In the genomic region with DNA sequence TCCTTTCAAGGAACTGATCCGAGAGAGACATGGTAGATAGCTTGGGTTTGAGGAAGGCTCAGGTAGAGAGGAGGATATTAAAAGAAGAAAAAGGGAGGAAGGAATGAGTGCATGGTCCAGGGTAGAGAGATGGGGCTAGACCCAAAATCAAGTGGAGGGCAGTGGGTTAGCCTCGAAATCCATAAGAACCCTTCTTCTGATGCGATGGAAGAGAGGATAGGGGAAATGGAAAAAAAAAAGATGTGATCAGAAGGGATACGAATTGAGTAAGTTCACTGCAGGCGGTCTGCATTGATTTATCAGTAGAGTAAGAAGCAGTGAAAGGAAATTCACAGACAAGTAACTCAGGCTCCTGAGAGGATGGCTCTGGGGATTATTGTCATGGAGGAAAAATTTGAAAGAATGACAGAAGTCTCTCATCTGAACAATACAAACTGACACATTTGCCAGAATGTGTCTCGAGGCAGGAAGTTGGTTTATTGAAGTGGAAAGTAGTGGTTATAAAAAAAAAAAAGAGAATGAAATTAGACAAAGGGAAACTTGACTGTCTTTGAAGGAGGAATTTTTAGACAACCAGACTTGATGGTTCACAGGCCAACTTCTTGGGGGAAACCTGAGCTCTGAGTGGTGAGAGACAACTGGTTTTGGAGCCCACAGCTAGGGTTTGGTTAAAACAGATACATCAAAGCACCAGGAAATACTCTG, we compare ENCODE assay signal across 1 cellular context.
TF ChIP-seq lines count a peak whose summit lies in the region.

No MANE protein-coding gene starts in this region.

TF ChIP-seq in GM12878, 131 proteins besides CTCF, POLR2A, EP300 and RAD21 (continued from another document):
- no peak for TF ChIP-seq ZNF687 (IDR thresholded peaks at IDR 0.05)
- TF ChIP-seq STAT1 (conservative IDR thresholded peaks at IDR 0.05), result no peak
- TF ChIP-seq ATF7 (IDR thresholded peaks at IDR 0.05; ENCODE audit: low read depth), result no peak
- TF ChIP-seq MEF2B (IDR thresholded peaks at IDR 0.05; ENCODE audit: partially characterized antibody, poor library complexity, severe bottlenecking), result peak; percentile 96
- no peak for TF ChIP-seq BCL11A (IDR thresholded peaks at IDR 0.05; ENCODE audit: low read depth, low read length)
- TF ChIP-seq TCF7 (IDR thresholded peaks at IDR 0.05; ENCODE audit: borderline replicate concordance), result peak; percentile 75; the same call in 1 of the 2 replicates
- no peak for TF ChIP-seq SRF (IDR thresholded peaks at IDR 0.05; ENCODE audit: low read depth in 2 of 2, low read length in 2 of 2)
- 0 out of 2 replicates have a peak, but pooled peaks have one; percentile 23 for TF ChIP-seq DPF2 (IDR thresholded peaks at IDR 0.05)
- TF ChIP-seq SMAD5 (IDR thresholded peaks at IDR 0.05; ENCODE audit: low read depth), result no peak
- TF ChIP-seq, protein P1, sequence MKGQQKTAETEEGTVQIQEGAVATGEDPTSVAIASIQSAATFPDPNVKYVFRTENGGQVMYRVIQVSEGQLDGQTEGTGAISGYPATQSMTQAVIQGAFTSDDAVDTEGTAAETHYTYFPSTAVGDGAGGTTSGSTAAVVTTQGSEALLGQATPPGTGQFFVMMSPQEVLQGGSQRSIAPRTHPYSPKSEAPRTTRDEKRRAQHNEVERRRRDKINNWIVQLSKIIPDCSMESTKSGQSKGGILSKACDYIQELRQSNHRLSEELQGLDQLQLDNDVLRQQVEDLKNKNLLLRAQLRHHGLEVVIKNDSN (IDR thresholded peaks at IDR 0.05; ENCODE audit: borderline replicate concordance, extremely low read length, insufficient read depth, low read depth, low read length), result no peak
- TF ChIP-seq KLF5 (IDR thresholded peaks at IDR 0.05; ENCODE audit: partially characterized antibody), result no peak
- no peak; the same call in 1 of the 2 replicates for TF ChIP-seq NBN (IDR thresholded peaks at IDR 0.05)
- TF ChIP-seq CHD4 (IDR thresholded peaks at IDR 0.05), result no peak
- TF ChIP-seq ZNF384 (IDR thresholded peaks at IDR 0.05; ENCODE audit: borderline replicate concordance, low read depth, low read length), result peak; percentile 79
- TF ChIP-seq ZNF207 (IDR thresholded peaks at IDR 0.05; ENCODE audit: borderline replicate concordance), result no peak
- no peak for TF ChIP-seq SUPT20H (IDR thresholded peaks at IDR 0.05; ENCODE audit: borderline replicate concordance, control insufficient read depth, low read depth, low read length)
- TF ChIP-seq POLR2AphosphoS5 (IDR thresholded peaks at IDR 0.05; ENCODE audit: low read length), result no peak
- TF ChIP-seq ETV6 (conservative IDR thresholded peaks at IDR 0.05 in 1 of 2, IDR thresholded peaks at IDR 0.05 in 1 of 2; ENCODE audit: borderline replicate concordance in 1 of 2, low read depth in 1 of 2), result no peak; a peak in 1 of 4 replicates
- no peak; the same call in 1 of the 2 replicates for TF ChIP-seq ZNF217 (IDR thresholded peaks at IDR 0.05)
- TF ChIP-seq TCF3 (IDR thresholded peaks at IDR 0.05; ENCODE audit: borderline replicate concordance, insufficient read depth, low read depth, low read length), result no peak
- 0 out of 2 replicates have a peak, but pooled peaks have one; percentile 27 for TF ChIP-seq CREB1 (IDR thresholded peaks at IDR 0.05; ENCODE audit: low read depth)
- peak; percentile 23 for TF ChIP-seq BCL3 (IDR thresholded peaks at IDR 0.05; ENCODE audit: borderline replicate concordance, insufficient read depth, low read depth, low read length, poor library complexity, severe bottlenecking)
- TF ChIP-seq MYC (IDR thresholded peaks at IDR 0.05; ENCODE audit: insufficient read depth, insufficient read length, insufficient replicate concordance, low read length, severe bottlenecking), result no peak
